Comparison of ENCODE assay signal across 7 cellular contexts in the genomic region with DNA sequence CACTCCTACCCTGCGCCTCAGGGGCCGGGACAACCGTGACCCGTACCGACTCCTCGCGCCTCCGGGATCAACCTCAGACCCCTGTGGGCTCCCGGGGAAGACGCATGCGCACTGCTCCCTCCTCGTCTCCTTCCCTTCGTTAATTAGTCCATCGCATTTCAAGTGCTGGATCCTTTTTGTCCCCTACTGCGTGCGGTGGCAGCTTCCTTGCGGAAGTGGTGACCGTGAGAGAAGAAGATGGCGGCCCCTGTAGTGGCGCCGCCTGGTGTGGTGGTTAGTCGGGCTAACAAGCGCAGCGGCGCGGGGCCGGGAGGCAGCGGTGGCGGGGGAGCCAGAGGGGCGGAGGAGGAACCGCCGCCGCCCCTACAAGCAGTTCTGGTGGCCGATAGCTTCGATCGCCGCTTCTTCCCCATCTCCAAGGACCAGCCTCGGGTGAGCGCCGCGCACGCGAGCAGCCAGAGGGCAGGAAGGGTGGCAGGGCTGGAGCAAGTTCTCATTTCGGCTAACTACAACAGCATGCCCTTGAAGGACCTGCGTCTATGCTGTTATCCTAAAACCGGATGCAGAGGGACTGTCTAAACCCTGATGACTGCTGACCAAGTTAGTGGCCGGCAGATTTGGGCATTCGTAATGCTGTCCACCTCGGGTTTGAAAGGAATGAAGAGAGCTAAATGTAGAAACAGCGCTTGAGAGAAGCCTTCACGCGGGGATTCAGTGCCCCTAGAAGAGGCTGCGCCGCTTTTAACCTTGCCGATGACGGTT. TPM values are rescaled to one million over a fixed set of nuclear protein-coding genes. Genes with fewer than 3 reads are reported as not detected.
A peak's percentile ranks its signal among the peaks of the same experiment; 100 is the strongest.
DNase-seq lines count a peak whose midpoint lies in the region; ATAC-seq, FAIRE-seq and TF ChIP-seq lines count a peak whose summit lies in the region.

A gene (plus strand): TSS at position 210 of the 762 bp plus-strand sequence. CDS start 28 bp downstream, at position 238.

- no peak for FAIRE-seq in astrocyte (lab: Jason Lieb, UNC)

- peaks cover 15% of the 10 kb centered on the region for H3K36me3 Mint-ChIP-seq in T-helper 2 cell treated with Interferon-gamma antibody and Interleukin-4, amounts not matched to agents 5 μg/mL and 100 μg/mL, for 36 hours (ENCODE audit: low read depth)
- H3K36me3 Mint-ChIP-seq in astrocyte (ENCODE audit: low read depth, unreplicated experiment) = no peaks in the 10 kb centered on the region

- ATAC-seq in GM18502 (IDR thresholded peaks at IDR 0.05; ENCODE audit: poor library complexity, unreplicated experiment) = peak; percentile 88
- ATAC-seq in HG02970 (IDR thresholded peaks at IDR 0.05; ENCODE audit: low FRiP score, unreplicated experiment) = peak; percentile 85

- peaks cover 32% of the 10 kb centered on the region for H3K4me1 Mint-ChIP-seq in T-helper 2 cell treated with Interferon-gamma antibody and Interleukin-4, amounts not matched to agents 5 μg/mL and 100 μg/mL, for 36 hours (ENCODE audit: low read depth)
- H3K4me1 Mint-ChIP-seq in astrocyte (ENCODE audit: low read depth, unreplicated experiment) = peaks cover 12% of the 10 kb centered on the region

- peak within 1 kb of the TSS; percentile 96 for H3K4me2 ChIP-seq in astrocyte (ENCODE audit: low read length)

- H4K20me1 ChIP-seq in astrocyte (ENCODE audit: insufficient read depth, low read length) = peaks cover 15% of the 10 kb centered on the region

- peak within 1 kb of the TSS; percentile 91 for H3K27ac Mint-ChIP-seq in T-helper 2 cell treated with Interferon-gamma antibody and Interleukin-4, amounts not matched to agents 5 μg/mL and 100 μg/mL, for 36 hours
- H3K27ac Mint-ChIP-seq in astrocyte (ENCODE audit: unreplicated experiment) = peak within 1 kb of the TSS; percentile 59

- peaks cover 51% of the 10 kb centered on the region for H3K79me2 ChIP-seq in astrocyte (ENCODE audit: insufficient read depth, low read length)

- no peaks in the 10 kb centered on the region for H3K9me3 Mint-ChIP-seq in T-helper 2 cell treated with Interferon-gamma antibody and Interleukin-4, amounts not matched to agents 5 μg/mL and 100 μg/mL, for 36 hours
- no peaks in the 10 kb centered on the region for H3K9me3 Mint-ChIP-seq in astrocyte (ENCODE audit: unreplicated experiment)

- peaks cover 4% of the 10 kb centered on the region for H3K27me3 Mint-ChIP-seq in T-helper 2 cell treated with Interferon-gamma antibody and Interleukin-4, amounts not matched to agents 5 μg/mL and 100 μg/mL, for 36 hours (ENCODE audit: low read depth)
- no peaks in the 10 kb centered on the region for H3K27me3 Mint-ChIP-seq in astrocyte (ENCODE audit: low read depth, unreplicated experiment)

- H3K9me3 ChIP-seq in astrocyte (ENCODE audit: insufficient read depth, low read depth, low read length) = no peaks in the 10 kb centered on the region

- peak within 1 kb of the TSS; percentile 95 for H2AFZ ChIP-seq in astrocyte (ENCODE audit: low read depth, low read length)

- no peaks in the 10 kb centered on the region for H3K27me3 ChIP-seq in astrocyte (ENCODE audit: insufficient read depth, low read length)

- peak within 1 kb of the TSS; percentile 89 for H3K9ac ChIP-seq in astrocyte (ENCODE audit: low read length)

- no peak for TF ChIP-seq CTCF in astrocyte (IDR thresholded peaks at IDR 0.05; ENCODE audit: insufficient read depth, low read depth, low read length)

- H3K4me3 ChIP-seq in astrocyte (ENCODE audit: insufficient read depth, low read depth, low read length) = peak within 1 kb of the TSS; percentile 93

- peaks cover 13% of the 10 kb centered on the region for H3K4me1 ChIP-seq in astrocyte (ENCODE audit: insufficient read depth, low read length)

- peak within 1 kb of the TSS; percentile 98 for H3K4me3 Mint-ChIP-seq in T-helper 2 cell treated with Interferon-gamma antibody and Interleukin-4, amounts not matched to agents 5 μg/mL and 100 μg/mL, for 36 hours
- peak within 1 kb of the TSS; percentile 97 for H3K4me3 Mint-ChIP-seq in astrocyte (ENCODE audit: unreplicated experiment)

- peak within 1 kb of the TSS; percentile 62 for H3K27ac ChIP-seq in astrocyte (ENCODE audit: low read depth, low read length)

- peaks cover 5% of the 10 kb centered on the region for H3K36me3 ChIP-seq in astrocyte (ENCODE audit: insufficient read depth, low read length)

- DNase-seq in NCI-H1930 (lab: John Stamatoyannopoulos, UW) = peak; percentile 93 to 96
- peak; percentile 87 for DNase-seq in T-helper 2 cell treated with Interferon-gamma antibody and Interleukin-4, amounts not matched to agents 5 μg/mL and 100 μg/mL, for 36 hours (ENCODE audit: low spot score)
- DNase-seq in astrocyte (ENCODE audit: low read depth) = peak; percentile 86
- peak; percentile 92 for DNase-seq in hepatic stellate cell (ENCODE audit: low spot score)
- peak; percentile 94 for DNase-seq in retina

RNA-seq across cellular contexts. Expression of the gene that starts here (rescaled TPM):
- 20.8 and 22.6 TPM in 2 replicates for total RNA-seq in astrocyte

Comparison
In these comparisons a context has a peak if more than half of its experiments do, and no peak if none do; other contexts are left out.
1. Peak in every context shown above with its lines: DNase-seq, ATAC-seq, H3K4me3 ChIP-seq and H3K27ac ChIP-seq.